26 cellular contexts compared by ENCODE assay signal in the genomic region with DNA sequence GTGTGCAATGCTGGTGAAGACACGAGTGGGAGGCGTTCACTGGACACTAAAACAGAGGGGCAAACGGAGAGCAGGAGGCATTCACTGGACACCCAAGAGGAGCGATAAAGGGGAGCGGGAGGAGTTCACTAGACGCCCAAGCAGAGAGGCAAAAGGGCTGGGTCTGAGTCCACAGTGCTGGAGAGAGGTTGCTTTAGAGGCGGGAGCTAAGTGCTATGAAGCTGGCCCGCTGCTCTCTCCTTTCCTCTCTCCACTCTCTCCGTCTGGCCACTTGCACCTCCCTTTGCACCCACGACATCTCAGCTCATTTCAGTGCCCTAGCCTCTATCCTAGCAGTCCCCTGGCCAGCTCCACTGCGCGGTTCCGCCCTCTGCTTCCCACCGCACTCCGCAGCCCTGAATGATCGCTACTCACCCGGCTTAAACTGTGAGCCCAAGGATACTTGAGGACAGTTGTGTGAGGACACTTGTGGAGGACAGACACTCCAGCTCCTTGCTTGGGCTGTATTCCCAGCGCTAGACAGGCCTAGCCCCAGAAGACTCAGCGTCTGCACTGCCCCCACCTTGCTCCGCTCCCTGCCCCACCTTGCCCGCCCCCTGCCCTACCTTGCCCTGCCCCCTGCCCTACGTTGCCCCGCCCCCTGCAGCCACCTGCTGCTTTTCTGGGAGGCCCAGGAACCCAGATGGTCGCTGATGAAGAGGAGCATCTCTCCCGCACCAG.
A peak's percentile ranks its signal among the peaks of the same experiment; 100 is the strongest.
DNase-seq lines count a peak whose midpoint lies in the region; ATAC-seq, FAIRE-seq and TF ChIP-seq lines count a peak whose summit lies in the region.
"Had no signal": no experiment of that assay in that cellular context is flagged by ENCODE, and none has a peak within 500 bp of the region (broad histone marks: within the 10 kb centered on the region; RNA-seq: fewer than 3 reads in every experiment).

No MANE protein-coding gene starts in this region.

- H3K4me3 Mint-ChIP-seq in natural killer cell treated with Interleukin-12 subunit alpha and Interleukin-12 subunit beta and Interleukin-15 and Interleukin-18, amount 100 ng/mL, for 72 hours = no peak overlapping the region
- H3K4me3 Mint-ChIP-seq in natural killer cell = no peak overlapping the region
- no peak overlapping the region for H3K4me3 Mint-ChIP-seq in activated naive CD8-positive, alpha-beta T cell treated with anti-CD3 and anti-CD28 coated beads, Interleukin-2, amount 50 U/mL, for 24 hours
- H3K4me3 Mint-ChIP-seq: activated naive CD4-positive, alpha-beta T cell treated with anti-CD3 and anti-CD28 coated beads for 36 hours; stimulated activated naive CD8-positive, alpha-beta T cell treated with anti-CD3 and anti-CD28 coated beads, Interleukin-15, amount 100 ng/mL, for 72 hours; T-helper 1 cell treated with Interleukin-12 subunit alpha and Interleukin-12 subunit beta and Interleukin-4 antibody, amounts not matched to agents 30 μg/mL and 1 μg/mL, for 36 hours had no signal

- no peaks in the 10 kb centered on the region for H3K36me3 ChIP-seq in small intestine (ENCODE audit: control insufficient read depth in 2 of 2, insufficient read depth in 2 of 2, low read length in 2 of 2)
- H3K36me3 ChIP-seq: colonic mucosa, gastrocnemius medialis, lower lobe of right lung, tibial nerve had no signal

- WGBS in small intestine, 3 donors = 16 to 36% (median 23%) methylated on average over 19 to 25 of the region's 25 CpGs

- H3K27ac ChIP-seq in small intestine (ENCODE audit: low read depth in 1 of 2, low read length in 1 of 2) = no peak overlapping the region
- H3K27ac ChIP-seq: colonic mucosa, gastrocnemius medialis, lower lobe of right lung, psoas muscle, RWPE1, SK-N-MC, tibial nerve had no signal

- no peak for TF ChIP-seq CTCF in natural killer cell (IDR thresholded peaks at IDR 0.05)

- peaks cover 3 to 32% of the 10 kb centered on the region in 2 donors for H3K27me3 ChIP-seq in small intestine (ENCODE audit: control insufficient read depth in 2 of 2, insufficient read depth in 2 of 2, low read length in 2 of 2)

- H3K27ac Mint-ChIP-seq in natural killer cell treated with Interleukin-12 subunit alpha and Interleukin-12 subunit beta and Interleukin-15 and Interleukin-18, amount 100 ng/mL, for 72 hours = no peak overlapping the region
- H3K27ac Mint-ChIP-seq in natural killer cell = no peak overlapping the region
- H3K27ac Mint-ChIP-seq in activated naive CD8-positive, alpha-beta T cell treated with anti-CD3 and anti-CD28 coated beads, Interleukin-2, amount 50 U/mL, for 24 hours = no peak overlapping the region
- H3K27ac Mint-ChIP-seq: activated naive CD4-positive, alpha-beta T cell treated with anti-CD3 and anti-CD28 coated beads for 36 hours; CD14-positive monocyte; stimulated activated naive CD8-positive, alpha-beta T cell treated with anti-CD3 and anti-CD28 coated beads, Interleukin-15, amount 100 ng/mL, for 72 hours; T-helper 1 cell treated with Interleukin-12 subunit alpha and Interleukin-12 subunit beta and Interleukin-4 antibody, amounts not matched to agents 30 μg/mL and 1 μg/mL, for 36 hours had no signal

- peaks cover 2% of the 10 kb centered on the region for H3K9me3 ChIP-seq in small intestine (ENCODE audit: control insufficient read depth, low read depth)
- H3K9me3 ChIP-seq: colonic mucosa, gastrocnemius medialis, lower lobe of right lung, psoas muscle had no signal

- no peaks in the 10 kb centered on the region for H3K36me3 Mint-ChIP-seq in natural killer cell treated with Interleukin-12 subunit alpha and Interleukin-12 subunit beta and Interleukin-15 and Interleukin-18, amount 100 ng/mL, for 72 hours
- H3K36me3 Mint-ChIP-seq in natural killer cell = no peaks in the 10 kb centered on the region
- no peaks in the 10 kb centered on the region for H3K36me3 Mint-ChIP-seq in activated naive CD8-positive, alpha-beta T cell treated with anti-CD3 and anti-CD28 coated beads, Interleukin-2, amount 50 U/mL, for 24 hours (ENCODE audit: low read depth)

- peaks cover 39 to 55% of the 10 kb centered on the region in 2 donors for H3K27me3 Mint-ChIP-seq in natural killer cell treated with Interleukin-12 subunit alpha and Interleukin-12 subunit beta and Interleukin-15 and Interleukin-18, amount 100 ng/mL, for 72 hours
- peaks cover 59 to 66% of the 10 kb centered on the region in 2 donors for H3K27me3 Mint-ChIP-seq in natural killer cell (ENCODE audit: low read depth in 2 of 2)
- peaks cover 73% of the 10 kb centered on the region for H3K27me3 Mint-ChIP-seq in activated naive CD8-positive, alpha-beta T cell treated with anti-CD3 and anti-CD28 coated beads, Interleukin-2, amount 50 U/mL, for 24 hours

- H3K9me3 Mint-ChIP-seq in natural killer cell treated with Interleukin-12 subunit alpha and Interleukin-12 subunit beta and Interleukin-15 and Interleukin-18, amount 100 ng/mL, for 72 hours = no peaks in the 10 kb centered on the region
- H3K9me3 Mint-ChIP-seq in natural killer cell = no peaks in the 10 kb centered on the region
- H3K9me3 Mint-ChIP-seq in activated naive CD8-positive, alpha-beta T cell treated with anti-CD3 and anti-CD28 coated beads, Interleukin-2, amount 50 U/mL, for 24 hours = peaks cover 3% of the 10 kb centered on the region
- H3K9me3 Mint-ChIP-seq: activated naive CD4-positive, alpha-beta T cell treated with anti-CD3 and anti-CD28 coated beads for 36 hours; T-helper 1 cell treated with Interleukin-12 subunit alpha and Interleukin-12 subunit beta and Interleukin-4 antibody, amounts not matched to agents 30 μg/mL and 1 μg/mL, for 36 hours had no signal

- peaks cover 9% of the 10 kb centered on the region in 2 donors for H3K4me1 Mint-ChIP-seq in natural killer cell treated with Interleukin-12 subunit alpha and Interleukin-12 subunit beta and Interleukin-15 and Interleukin-18, amount 100 ng/mL, for 72 hours (ENCODE audit: low read depth in 2 of 2)
- H3K4me1 Mint-ChIP-seq in natural killer cell = no peaks in the 10 kb centered on the region
- H3K4me1 Mint-ChIP-seq in activated naive CD8-positive, alpha-beta T cell treated with anti-CD3 and anti-CD28 coated beads, Interleukin-2, amount 50 U/mL, for 24 hours = no peaks in the 10 kb centered on the region
- H3K4me1 Mint-ChIP-seq: CD14-positive monocyte; stimulated activated naive CD8-positive, alpha-beta T cell treated with anti-CD3 and anti-CD28 coated beads, Interleukin-15, amount 100 ng/mL, for 72 hours had no signal

- intact Hi-C loops in natural killer cell (cut with micrococcal nuclease) = no loop called here

- peak; percentile 45 for DNase-seq in natural killer cell treated with Interleukin-12 subunit alpha and Interleukin-12 subunit beta and Interleukin-15 and Interleukin-18, amount 100 ng/mL, for 72 hours (ENCODE audit: low spot score)
- no peak for DNase-seq in natural killer cell
- peak; percentile 40 for DNase-seq in NAMALWA (ENCODE audit: low spot score)
- peak; percentile 45 for DNase-seq in iPS-NIHi11 (ENCODE audit: low spot score)
- DNase-seq in small intestine = no peak
- DNase-seq in activated naive CD8-positive, alpha-beta T cell treated with anti-CD3 and anti-CD28 coated beads, Interleukin-2, amount 50 U/mL, for 24 hours = no peak
- DNase-seq in H4 (ENCODE audit: low spot score) = no peak
- DNase-seq: activated CD4-positive, alpha-beta T cell treated with anti-CD3 and anti-CD28 coated beads for 4 hours; activated naive CD4-positive, alpha-beta T cell treated with anti-CD3 and anti-CD28 coated beads for 36 hours; activated T-cell treated with anti-CD3 and anti-CD28 coated beads, Interleukin-2, amount 50 U/mL, for 48 hours; colonic mucosa; gastrocnemius medialis; hippocampal formation; islet precursor cell; lower lobe of right lung; MV-4-11; NCI-H2081; NCI-H524 treated with DMSO at 0.1 percent for 48 hours; psoas muscle; stimulated activated naive CD8-positive, alpha-beta T cell treated with anti-CD3 and anti-CD28 coated beads, Interleukin-15, amount 100 ng/mL, for 72 hours had no signal

- no peaks in the 10 kb centered on the region for H3K4me1 ChIP-seq in small intestine (ENCODE audit: control insufficient read depth in 2 of 2, insufficient read depth in 1 of 2, low read depth in 1 of 2, low read length in 1 of 2)
- H3K4me1 ChIP-seq: colonic mucosa, gastrocnemius medialis had no signal

- no peak for FAIRE-seq in small intestine (lab: Jason Lieb, UNC)
- FAIRE-seq: G401.6 had no signal

- no peak overlapping the region for H3K4me3 ChIP-seq in small intestine (ENCODE audit: low read depth in 1 of 2, low read length in 2 of 2)
- H3K4me3 ChIP-seq: colonic mucosa, gastrocnemius medialis, lower lobe of right lung, psoas muscle, SK-N-MC, tibial nerve had no signal

- no peak for ATAC-seq in natural killer cell treated with Interleukin-12 subunit alpha and Interleukin-12 subunit beta and Interleukin-15 and Interleukin-18, amount 100 ng/mL, for 72 hours
- no peak for ATAC-seq in natural killer cell
- no peak for ATAC-seq in activated naive CD8-positive, alpha-beta T cell treated with anti-CD3 and anti-CD28 coated beads, Interleukin-2, amount 50 U/mL, for 24 hours
- ATAC-seq: gastrocnemius medialis; lower lobe of right lung; psoas muscle; stimulated activated naive CD8-positive, alpha-beta T cell treated with anti-CD3 and anti-CD28 coated beads, Interleukin-15, amount 100 ng/mL, for 72 hours had no signal

Comparison
In these comparisons a context has a peak if more than half of its experiments do, and no peak if none do; other contexts are left out.
1. DNase-seq: peak in natural killer cell treated with Interleukin-12 subunit alpha and Interleukin-12 subunit beta and Interleukin-15 and Interleukin-18, amount 100 ng/mL, for 72 hours (single experiment), NAMALWA (single experiment) and iPS-NIHi11 (single experiment); none in natural killer cell (single experiment), small intestine (single experiment), activated naive CD8-positive, alpha-beta T cell treated with anti-CD3 and anti-CD28 coated beads, Interleukin-2, amount 50 U/mL, for 24 hours (single experiment) and H4 (single experiment).